Comparison of ENCODE assay signal across 8 cellular contexts in genomic region chr5:163458778-163459405, GRCh38. TPM values are rescaled to one million over a fixed set of nuclear protein-coding genes. Genes with fewer than 3 reads are reported as not detected.
DNase-seq lines count a peak whose midpoint lies in the region; ATAC-seq and TF ChIP-seq lines count a peak whose summit lies in the region.

No MANE protein-coding gene starts in this region.

- H3K4me3 ChIP-seq in iPS-15b (ENCODE audit: low read depth, low read length) (peak overlapping the region; percentile 96), suprapubic skin (peak overlapping the region; percentile 71)

- no peak for TF ChIP-seq CTCF in suprapubic skin (IDR thresholded peaks at IDR 0.05)

- POLR2A ChIA-PET in activated CD4-positive, alpha-beta T cell treated with anti-CD3 and anti-CD28 coated beads for 36 hours (lab: Charles Lee) = interaction anchor here (0.8 to 5.1 kb wide), 4 partner anchors 19 to 70 kb away, joined by 7 to 121 read pairs (median 74); partner anchors contain the start of genes CCNG1 and MAT2B
- POLR2A ChIA-PET in activated CD4-positive, alpha-beta memory T cell treated with anti-CD3 and anti-CD28 coated beads for 36 hours (lab: Charles Lee) = interaction anchor here (5.2 to 6.2 kb wide), 2 partner anchors 18 to 48 kb away, joined by 130 to 235 read pairs; partner anchors contain the start of genes CCNG1 and MAT2B

- H3K9ac ChIP-seq in iPS-15b (ENCODE audit: low read depth, low read length) = peak overlapping the region; percentile 95

- H3K4me1 ChIP-seq in iPS-15b (ENCODE audit: control insufficient read depth, insufficient read depth, low read length) (no peaks in the 10 kb centered on the region), suprapubic skin (peaks cover 36% of the 10 kb centered on the region)

- H3K9me3 ChIP-seq in iPS-15b (ENCODE audit: control insufficient read depth, insufficient read depth, low read length) (no peaks in the 10 kb centered on the region), suprapubic skin (no peaks in the 10 kb centered on the region)

- 34% methylated on average over 6 of the region's 6 CpGs for WGBS in suprapubic skin

- H3K36me3 ChIP-seq in iPS-15b (ENCODE audit: control insufficient read depth, insufficient read depth, low read length) (no peaks in the 10 kb centered on the region), suprapubic skin (peaks cover 15% of the 10 kb centered on the region)

- no peak for DNase-seq in activated CD4-positive, alpha-beta T cell treated with anti-CD3 and anti-CD28 coated beads for 36 hours
- no peak for DNase-seq in activated CD4-positive, alpha-beta T cell treated with anti-CD3 and anti-CD28 coated beads, Interleukin-2, amount 50 U/mL, for 48 hours
- DNase-seq in activated CD4-positive, alpha-beta memory T cell treated with anti-CD3 and anti-CD28 coated beads for 36 hours = no peak
- DNase-seq in suprapubic skin (ENCODE audit: low spot score in 2 of 2) = no peak
- no peak for DNase-seq in NK-92 treated with Interleukin-12 subunit alpha and Interleukin-12 subunit beta, amount 100 ng/mL, for 24 hours (lab: John Stamatoyannopoulos, UW)
- DNase-seq in cerebellum (ENCODE audit: low spot score) = no peak

- TF ChIP-seq POLR2A in suprapubic skin (IDR thresholded peaks at IDR 0.05) = no peak

- H3K27me3 Mint-ChIP-seq in activated CD4-positive, alpha-beta T cell treated with anti-CD3 and anti-CD28 coated beads for 36 hours = no peaks in the 10 kb centered on the region
- H3K27me3 Mint-ChIP-seq in activated CD4-positive, alpha-beta memory T cell treated with anti-CD3 and anti-CD28 coated beads for 36 hours = peaks cover 4% of the 10 kb centered on the region

- peak overlapping the region; percentile 100 for H3K27ac Mint-ChIP-seq in activated CD4-positive, alpha-beta T cell treated with anti-CD3 and anti-CD28 coated beads for 36 hours
- H3K27ac Mint-ChIP-seq in activated CD4-positive, alpha-beta memory T cell treated with anti-CD3 and anti-CD28 coated beads for 36 hours = peak overlapping the region; percentile 100

- no peak for TF ChIP-seq EP300 in suprapubic skin (IDR thresholded peaks at IDR 0.05)

- H3K27me3 ChIP-seq in iPS-15b (ENCODE audit: control insufficient read depth, insufficient read depth, low read length) (no peaks in the 10 kb centered on the region), suprapubic skin (no peaks in the 10 kb centered on the region)

- CTCF ChIA-PET in activated CD4-positive, alpha-beta T cell treated with anti-CD3 and anti-CD28 coated beads for 36 hours (lab: Charles Lee) = interaction anchor here (1.2 to 5.1 kb wide), 6 partner anchors 8 to 50 kb away, joined by 3 to 30 read pairs (median 8); partner anchors contain the start of genes CCNG1 and MAT2B
- CTCF ChIA-PET in activated CD4-positive, alpha-beta memory T cell treated with anti-CD3 and anti-CD28 coated beads for 36 hours (lab: Charles Lee) = interaction anchor here (0.8 to 4.4 kb wide), 10 partner anchors 9 to 51 kb away, joined by 3 to 47 read pairs (median 4); partner anchors contain the start of gene MAT2B

- H3K36me3 Mint-ChIP-seq in activated CD4-positive, alpha-beta T cell treated with anti-CD3 and anti-CD28 coated beads for 36 hours (ENCODE audit: low read depth) = peaks cover 41% of the 10 kb centered on the region
- H3K36me3 Mint-ChIP-seq in activated CD4-positive, alpha-beta memory T cell treated with anti-CD3 and anti-CD28 coated beads for 36 hours = peaks cover 43% of the 10 kb centered on the region

- H3K9me3 Mint-ChIP-seq in activated CD4-positive, alpha-beta T cell treated with anti-CD3 and anti-CD28 coated beads for 36 hours (ENCODE audit: low read depth) = no peaks in the 10 kb centered on the region
- H3K9me3 Mint-ChIP-seq in activated CD4-positive, alpha-beta memory T cell treated with anti-CD3 and anti-CD28 coated beads for 36 hours = no peaks in the 10 kb centered on the region

- intact Hi-C loops in activated CD4-positive, alpha-beta T cell treated with anti-CD3 and anti-CD28 coated beads for 36 hours (cut with DNase I, micrococcal nuclease) = no loop called here
- intact Hi-C loops in activated CD4-positive, alpha-beta memory T cell treated with anti-CD3 and anti-CD28 coated beads for 36 hours (cut with micrococcal nuclease) = no loop called here

- peak overlapping the region; percentile 95 for H3K4me3 Mint-ChIP-seq in activated CD4-positive, alpha-beta T cell treated with anti-CD3 and anti-CD28 coated beads for 36 hours
- H3K4me3 Mint-ChIP-seq in activated CD4-positive, alpha-beta memory T cell treated with anti-CD3 and anti-CD28 coated beads for 36 hours = peak overlapping the region; percentile 90

- no peak for ATAC-seq in activated CD4-positive, alpha-beta T cell treated with anti-CD3 and anti-CD28 coated beads for 36 hours
- no peak for ATAC-seq in GM18858 (IDR thresholded peaks at IDR 0.05; ENCODE audit: unreplicated experiment)

- H3K27ac ChIP-seq in suprapubic skin = peak overlapping the region; percentile 98

- H3K4me1 Mint-ChIP-seq in activated CD4-positive, alpha-beta T cell treated with anti-CD3 and anti-CD28 coated beads for 36 hours = peaks cover 35% of the 10 kb centered on the region
- peaks cover 37% of the 10 kb centered on the region for H3K4me1 Mint-ChIP-seq in activated CD4-positive, alpha-beta memory T cell treated with anti-CD3 and anti-CD28 coated beads for 36 hours (ENCODE audit: low read depth)

RNA-seq across cellular contexts. Expression of gene NUDCD2, which starts 1.0 kb away (rescaled TPM):
- total RNA-seq in activated CD4-positive, alpha-beta T cell treated with anti-CD3 and anti-CD28 coated beads for 36 hours = 10 to 100 TPM; 37.8 to 51.3 TPM
- total RNA-seq in activated CD4-positive, alpha-beta memory T cell treated with anti-CD3 and anti-CD28 coated beads for 36 hours = 10 to 100 TPM; 46.4 to 48.6 TPM
- total RNA-seq in suprapubic skin (10 to 100 TPM in 1 of 4 donors, 1 to 10 TPM in 3; 4.4 to 19.0 (median 6.1) TPM), cerebellum (21.9 TPM)

RNA-seq across cellular contexts. Expression of gene HMMR, which starts 1.5 kb away (rescaled TPM):
- total RNA-seq in activated CD4-positive, alpha-beta T cell treated with anti-CD3 and anti-CD28 coated beads for 36 hours = 100 to 1,000 TPM in 1 of 2 experiments, 10 to 100 TPM in 1; 94.1 to 102 TPM
- total RNA-seq in activated CD4-positive, alpha-beta memory T cell treated with anti-CD3 and anti-CD28 coated beads for 36 hours = 100 to 1,000 TPM; 109 to 118 TPM
- total RNA-seq in suprapubic skin (1 to 10 TPM; 2.2 to 7.9 (median 3.7) TPM), cerebellum (6.1 TPM)

RNA-seq across cellular contexts. Expression of gene CCNG1, which starts 21.5 kb away (rescaled TPM):
- 100 to 1,000 TPM; 114 to 120 TPM for total RNA-seq in activated CD4-positive, alpha-beta T cell treated with anti-CD3 and anti-CD28 coated beads for 36 hours
- total RNA-seq in activated CD4-positive, alpha-beta memory T cell treated with anti-CD3 and anti-CD28 coated beads for 36 hours = 100 to 1,000 TPM; 139 to 164 TPM
- total RNA-seq in suprapubic skin (10 to 100 TPM; 76.8 to 85.9 (median 83.6) TPM), cerebellum (80.2 TPM)

RNA-seq across cellular contexts. Expression of gene MAT2B, which starts 46.5 kb away (rescaled TPM):
- total RNA-seq in activated CD4-positive, alpha-beta T cell treated with anti-CD3 and anti-CD28 coated beads for 36 hours = 100 to 1,000 TPM in 1 of 2 experiments, 10 to 100 TPM in 1; 89.0 to 103 TPM
- total RNA-seq in activated CD4-positive, alpha-beta memory T cell treated with anti-CD3 and anti-CD28 coated beads for 36 hours = 100 to 1,000 TPM; 114 to 122 TPM
- 10 to 100 TPM; 30.1 to 42.6 (median 33.9) TPM for total RNA-seq in suprapubic skin
- total RNA-seq in cerebellum = 33.4 TPM

Comparison
In these comparisons a context has a peak if more than half of its experiments do, and no peak if none do; other contexts are left out.
1. RNA of gene HMMR, which starts 1.5 kb away (total RNA-seq): 109 to 118 TPM in activated CD4-positive, alpha-beta memory T cell treated with anti-CD3 and anti-CD28 coated beads for 36 hours and 94.1 to 102 TPM in activated CD4-positive, alpha-beta T cell treated with anti-CD3 and anti-CD28 coated beads for 36 hours; 6.1 TPM in cerebellum (single experiment) and 2.2 to 7.9 TPM in suprapubic skin; every median in the first group is over 10 times any median in the second.